Comparison of ENCODE assay signal across 8 cellular contexts in the genomic region with DNA sequence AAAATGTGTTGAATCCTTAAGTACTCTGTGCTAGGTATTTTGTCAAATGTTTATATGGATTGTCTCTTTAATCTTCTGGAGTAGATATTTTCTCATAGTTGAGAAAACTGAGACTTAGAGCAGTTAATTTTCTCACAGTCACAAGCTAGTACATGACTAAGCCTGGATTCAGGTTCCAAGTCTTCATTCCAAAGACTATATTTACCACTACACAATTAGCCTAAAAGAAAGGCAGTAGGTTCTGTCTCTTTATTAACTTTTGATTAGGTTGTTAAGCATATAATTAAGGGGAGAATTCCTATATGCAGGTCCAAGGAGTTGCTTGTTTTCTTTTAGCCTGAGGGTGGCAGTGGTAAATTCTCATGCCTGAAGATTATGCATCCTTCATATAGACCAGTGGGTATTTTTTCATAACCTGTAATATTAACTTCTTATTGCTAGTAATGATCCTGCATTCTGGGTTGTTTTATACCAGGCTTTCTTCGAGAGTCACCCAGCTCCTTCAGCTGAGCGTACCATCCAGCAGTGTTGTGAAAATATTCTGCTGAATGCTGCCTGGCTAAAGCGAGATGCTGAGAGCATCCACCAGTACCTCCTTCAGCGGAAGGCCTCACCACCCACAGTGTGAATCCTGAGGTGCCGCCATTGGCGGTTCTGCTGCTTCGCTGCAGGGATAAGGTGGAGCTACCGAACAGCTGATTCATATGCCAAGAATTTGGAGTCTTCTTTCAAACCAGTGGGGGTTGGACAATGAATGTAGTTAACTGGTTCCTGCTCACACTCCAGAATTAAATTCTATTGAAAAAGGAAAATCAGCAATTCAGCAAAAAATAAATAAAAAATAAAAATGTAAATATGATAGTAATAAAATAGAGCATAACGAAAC. TPM values are rescaled to one million over a fixed set of nuclear protein-coding genes. Genes with fewer than 3 reads are reported as not detected.
DNase-seq lines count a peak whose midpoint lies in the region; ATAC-seq, FAIRE-seq and TF ChIP-seq lines count a peak whose summit lies in the region.

No MANE protein-coding gene starts in this region.

- H2AFZ ChIP-seq in endothelial cell of umbilical vein (ENCODE audit: low read depth, low read length) = no peak overlapping the region

- H4K20me1 ChIP-seq in endothelial cell of umbilical vein (replicated peaks; ENCODE audit: control insufficient read depth, extremely low read depth, insufficient read depth, low read length) = no peaks in the 10 kb centered on the region

- peaks cover 55% of the 10 kb centered on the region for H3K36me3 Mint-ChIP-seq in nephron (ENCODE audit: low read depth)

- FAIRE-seq in endothelial cell of umbilical vein (lab: Jason Lieb, UNC) = peak; percentile 97

- no peak for TF ChIP-seq POLR2A in endothelial cell of umbilical vein (IDR thresholded peaks at IDR 0.05; ENCODE audit: low read depth, low read length)

- peaks cover 54% of the 10 kb centered on the region for H3K36me3 ChIP-seq in NT2/D1 (ENCODE audit: insufficient read depth, insufficient read length, low read length)
- peaks cover 9 to 17% of the 10 kb centered on the region in 2 experiments for H3K36me3 ChIP-seq in endothelial cell of umbilical vein (ENCODE audit: control insufficient read depth in 2 of 2, extremely low read depth in 1 of 2, insufficient read depth in 2 of 2, low read length in 2 of 2)
- H3K36me3 ChIP-seq in WERI-Rb-1 = peaks cover 70% of the 10 kb centered on the region

- H3K9me1 ChIP-seq in endothelial cell of umbilical vein (replicated peaks; ENCODE audit: control insufficient read depth, extremely low read depth, insufficient read depth, low read length) = no peaks in the 10 kb centered on the region

- intact Hi-C loops in endothelial cell of umbilical vein (cut with micrococcal nuclease) = loop anchor here (1.0 kb wide), 1 partner anchor 28 kb away; a partner anchor contains a TSS

- H3K27ac Mint-ChIP-seq in nephron = peak overlapping the region; percentile 76 to 95 (median 92)

- H3K4me3 ChIP-seq in NT2/D1 (ENCODE audit: insufficient read length, low read depth) = no peak overlapping the region
- peak overlapping the region in 1 of 3 experiments; percentile 23 for H3K4me3 ChIP-seq in endothelial cell of umbilical vein (replicated peaks in 1 of 3; ENCODE audit: insufficient read depth in 1 of 3, low read depth in 1 of 3, low read length in 3 of 3)
- no peak overlapping the region for H3K4me3 ChIP-seq in WERI-Rb-1 (ENCODE audit: low read depth, low read length)

- peak overlapping the region; percentile 75 for H3K4me2 ChIP-seq in endothelial cell of umbilical vein (ENCODE audit: insufficient read depth, low read length)

- H3K79me2 ChIP-seq in endothelial cell of umbilical vein (ENCODE audit: control insufficient read depth, insufficient read depth, low read length) = no peaks in the 10 kb centered on the region

- CTCF ChIA-PET in endothelial cell of umbilical vein (lab: Charles Lee) = interaction anchor here (0.7 to 2.6 kb wide), 8 partner anchors 12 to 287 kb away, joined by 3 to 7 read pairs (median 4); a partner anchor contains a TSS

- POLR2A ChIA-PET in endothelial cell of umbilical vein (lab: Charles Lee) = no interaction called here

- no peak overlapping the region for H3K9ac ChIP-seq in NT2/D1 (ENCODE audit: insufficient read length, low read depth)
- H3K9ac ChIP-seq in endothelial cell of umbilical vein (replicated peaks; ENCODE audit: extremely low read depth, insufficient read depth, low read length) = peak overlapping the region; percentile 25

- ATAC-seq in HG02623 (IDR thresholded peaks at IDR 0.05; ENCODE audit: unreplicated experiment) = no peak

- no peaks in the 10 kb centered on the region for H3K9me3 Mint-ChIP-seq in nephron

- H3K27ac ChIP-seq in endothelial cell of umbilical vein (ENCODE audit: insufficient read depth, low read depth, low read length) (peak overlapping the region; percentile 61), WERI-Rb-1 (no peak overlapping the region)

- DNase-seq in D341Med (ENCODE audit: low spot score) (peak; percentile 45), NT2/D1 (ENCODE audit: low read depth, low spot score) (peak; percentile 46), endothelial cell of umbilical vein (ENCODE audit: low read depth, low spot score) (peak; percentile 80), WERI-Rb-1 (no peak), SHP77 treated with DMSO at 0.1 percent for 48 hours (lab: John Stamatoyannopoulos, UW) (no peak)
- no peak for DNase-seq in activated naive CD4-positive, alpha-beta T cell treated with Interleukin-2 at 50 U/mL for 16 hours

- no peaks in the 10 kb centered on the region for H3K27me3 Mint-ChIP-seq in nephron (ENCODE audit: low read depth)

- no peak for TF ChIP-seq CTCF in endothelial cell of umbilical vein (IDR thresholded peaks at IDR 0.05; ENCODE audit: extremely low read depth in 1 of 2, insufficient read depth in 1 of 2, low read depth in 1 of 2, low read length in 2 of 2)
- peak in 1 of 3 experiments; percentile 14 for TF ChIP-seq CTCF in nephron (IDR thresholded peaks at IDR 0.05; ENCODE audit: unreplicated experiment in 3 of 3)
- no peak for TF ChIP-seq CTCF in WERI-Rb-1 (IDR thresholded peaks at IDR 0.05; ENCODE audit: low read depth, low read length)

- H3K4me1 Mint-ChIP-seq in nephron = peaks cover 23% of the 10 kb centered on the region

- no peak overlapping the region for H3K4me3 Mint-ChIP-seq in nephron

- H3K4me1 ChIP-seq in NT2/D1 (ENCODE audit: insufficient read depth, insufficient read length) = peaks cover 4% of the 10 kb centered on the region
- peaks cover 23% of the 10 kb centered on the region for H3K4me1 ChIP-seq in endothelial cell of umbilical vein (ENCODE audit: control insufficient read depth, extremely low read depth, insufficient read depth, low read length)

- no TSS peak for BruUV-seq in endothelial cell of umbilical vein (replicated peaks; lab: Mats Ljungman, UMichigan)

- H3K9me3 ChIP-seq in NT2/D1 (ENCODE audit: insufficient read depth, low read length) (no peaks in the 10 kb centered on the region), endothelial cell of umbilical vein (replicated peaks; ENCODE audit: control insufficient read depth, insufficient read depth, low read length) (no peaks in the 10 kb centered on the region), WERI-Rb-1 (ENCODE audit: severe bottlenecking) (no peaks in the 10 kb centered on the region)

- dilution Hi-C loops in endothelial cell of umbilical vein (cut with MboI; ENCODE audit: extremely low pct_ligation_motif_present, low sequenced_read_pairs) = no loop called here

- H3K27me3 ChIP-seq in NT2/D1 (ENCODE audit: insufficient read depth, insufficient read length) (no peaks in the 10 kb centered on the region), endothelial cell of umbilical vein (ENCODE audit: control insufficient read depth in 2 of 2, insufficient read depth in 2 of 2, low read length in 2 of 2) (no peaks in the 10 kb centered on the region), WERI-Rb-1 (ENCODE audit: insufficient read depth, low read depth, severe bottlenecking) (no peaks in the 10 kb centered on the region)

TF ChIP-seq in endothelial cell of umbilical vein, 7 proteins besides CTCF, POLR2A, EP300 and RAD21:
- TF ChIP-seq FOS (IDR thresholded peaks at IDR 0.05; ENCODE audit: borderline replicate concordance, insufficient read depth, low read length) (peak; percentile 73), POLR2AphosphoS5 (IDR thresholded peaks at IDR 0.05; ENCODE audit: insufficient read depth, low read depth, low read length) (no peak), MYC (IDR thresholded peaks at IDR 0.05; ENCODE audit: low read depth, low read length) (no peak), JUN (IDR thresholded peaks at IDR 0.05; ENCODE audit: borderline replicate concordance, insufficient read depth, insufficient read length, low read depth) (peak; percentile 41), GATA2 (IDR thresholded peaks at IDR 0.05; ENCODE audit: insufficient read depth, insufficient read length, low read depth, low read length) (no peak)
- TF ChIP-seq, protein P1, sequence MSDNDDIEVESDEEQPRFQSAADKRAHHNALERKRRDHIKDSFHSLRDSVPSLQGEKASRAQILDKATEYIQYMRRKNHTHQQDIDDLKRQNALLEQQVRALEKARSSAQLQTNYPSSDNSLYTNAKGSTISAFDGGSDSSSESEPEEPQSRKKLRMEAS (IDR thresholded peaks at IDR 0.05; ENCODE audit: insufficient read depth, insufficient read length) = no peak

RNA-seq across cellular contexts. Expression of a gene that starts 28.2 kb away (rescaled TPM):
- total RNA-seq in endothelial cell of umbilical vein = 495 and 508 TPM in 2 replicates
- 108 and 119 TPM in 2 replicates for polyA plus RNA-seq in endothelial cell of umbilical vein
- polyA plus RNA-seq in endothelial cell of umbilical vein (2011; cell fraction: cytosol; rRNA removed) = 131 and 149 TPM in 2 replicates
- 215 and 290 TPM in 2 replicates for polyA plus RNA-seq in endothelial cell of umbilical vein (2011; cell fraction: nucleus; rRNA removed)
- polyA plus RNA-seq in endothelial cell of umbilical vein (2012) = 283 and 399 TPM in 2 replicates
- 310 and 339 TPM in 2 replicates for polyA minus RNA-seq in endothelial cell of umbilical vein
- polyA minus RNA-seq in endothelial cell of umbilical vein (2011; cell fraction: cytosol; rRNA and poly(A)+ RNA removed) = 181 TPM
- polyA minus RNA-seq in endothelial cell of umbilical vein (2011; cell fraction: nucleus; rRNA and poly(A)+ RNA removed) = 113 and 201 TPM in 2 replicates

Comparison
In these comparisons a context has a peak if more than half of its experiments do, and no peak if none do; other contexts are left out.
1. DNase-seq: peak in D341Med (single experiment), NT2/D1 (single experiment) and endothelial cell of umbilical vein (single experiment); none in WERI-Rb-1 (single experiment), activated naive CD4-positive, alpha-beta T cell treated with Interleukin-2 at 50 U/mL for 16 hours (single experiment) and SHP77 treated with DMSO at 0.1 percent for 48 hours (single experiment).